Comparison of ENCODE assay signal across 1 cellular context in the genomic region with DNA sequence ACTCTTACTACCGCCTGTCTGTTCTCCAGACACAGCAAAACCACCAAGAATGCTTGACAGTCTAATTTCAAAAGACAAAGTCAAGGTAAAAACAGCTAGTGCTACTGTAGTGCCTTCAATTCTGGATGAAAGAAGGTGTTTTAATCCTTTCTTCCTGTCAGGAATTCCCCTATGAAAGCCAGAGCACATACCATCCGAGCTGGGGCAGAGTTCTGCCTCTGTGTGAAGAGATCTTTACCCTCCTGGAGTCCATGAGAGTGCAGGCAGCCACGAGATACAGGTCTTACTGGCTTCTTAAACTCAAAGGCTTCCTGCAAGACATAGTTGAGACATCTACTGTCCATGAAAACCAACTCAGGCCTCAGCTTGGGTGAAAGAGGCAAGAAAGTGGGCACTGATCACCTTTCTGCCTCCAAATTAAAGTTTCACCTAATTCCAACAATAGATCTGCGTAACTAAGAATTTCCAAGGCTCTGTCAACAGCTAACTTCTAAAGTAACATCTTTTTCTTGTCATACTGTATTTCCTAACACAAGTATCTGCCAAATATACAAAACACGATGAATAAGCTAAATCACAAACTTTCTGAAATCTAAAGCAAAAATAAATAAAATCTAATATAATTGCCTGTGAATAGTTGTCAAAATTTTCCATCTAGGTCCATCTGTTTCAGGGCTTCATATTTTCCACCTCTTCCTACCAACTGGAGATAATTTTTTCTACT.
TF ChIP-seq lines count a peak whose summit lies in the region.

No MANE protein-coding gene starts in this region.

TF ChIP-seq in K562, 482 proteins besides CTCF, POLR2A, EP300 and RAD21:
- TF ChIP-seq ZNF408 (CRISPR knock-in tag; IDR thresholded peaks at IDR 0.05; ENCODE audit: low read depth) (0 out of 2 replicates have a peak, but pooled peaks have one; percentile 44), GABPB2 (CRISPR knock-in tag; conservative IDR thresholded peaks at IDR 0.05) (0 out of 2 replicates have a peak, but pooled peaks have one; percentile 76), ZNF316 (IDR thresholded peaks at IDR 0.05) (peak; percentile 38; the same call in 1 of the 2 replicates), HOXB6 (CRISPR knock-in tag; IDR thresholded peaks at IDR 0.05; ENCODE audit: borderline replicate concordance) (peak; percentile 74; the same call in 1 of the 2 replicates), NFIX (CRISPR knock-in tag; IDR thresholded peaks at IDR 0.05; ENCODE audit: low read depth) (peak; percentile 54), ZKSCAN3 (CRISPR knock-in tag; IDR thresholded peaks at IDR 0.05) (0 out of 2 replicates have a peak, but pooled peaks have one; percentile 37), RFX5 (IDR thresholded peaks at IDR 0.05; ENCODE audit: low read depth, low read length) (no peak), ZNF75A (CRISPR knock-in tag; IDR thresholded peaks at IDR 0.05) (no peak), ZNF277 (CRISPR knock-in tag; IDR thresholded peaks at IDR 0.05; ENCODE audit: borderline replicate concordance) (peak; percentile 96; the same call in 1 of the 2 replicates)
TF ChIP-seq in K562: peak in this region for 7.
